1 cellular context compared by ENCODE assay signal in genomic region chr1:235504122-235504493, GRCh38.
TF ChIP-seq lines count a peak whose summit lies in the region.

TSS of gene B3GALNT2 (minus strand) at chr1:235504452. CDS start at chr1:235504252, 200 bp downstream.

TF ChIP-seq in HepG2, 621 proteins besides CTCF, POLR2A, EP300 and RAD21 (continued from another document and continues in another):
- no peak; a peak in 1 of 4 replicates for TF ChIP-seq ATF4 (CRISPR knock-in tag; IDR thresholded peaks at IDR 0.05)
- no peak for TF ChIP-seq MBNL3 (CRISPR knock-in tag; conservative IDR thresholded peaks at IDR 0.05)
- TF ChIP-seq REST (IDR thresholded peaks at IDR 0.05; ENCODE audit: borderline replicate concordance in 1 of 2, low read depth in 1 of 2, low read length in 2 of 2) = no peak; a peak in 1 of 4 replicates
- TF ChIP-seq, protein P1, sequence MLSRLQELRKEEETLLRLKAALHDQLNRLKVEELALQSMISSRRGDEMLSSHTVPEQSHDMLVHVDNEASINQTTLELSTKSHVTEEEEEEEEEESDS (CRISPR knock-in tag; IDR thresholded peaks at IDR 0.05; ENCODE audit: borderline replicate concordance) = 0 out of 2 replicates have a peak, but pooled peaks have one; percentile 66
- TF ChIP-seq RBFOX2 (IDR thresholded peaks at IDR 0.05; ENCODE audit: low read depth, low read length) = peak; percentile 85
- TF ChIP-seq BRD4 (CRISPR knock-in tag; IDR thresholded peaks at IDR 0.05) = peak; percentile 62; the same call in 1 of the 2 replicates
- TF ChIP-seq ZNF282 (IDR thresholded peaks at IDR 0.05; ENCODE audit: partially characterized antibody) = no peak
- TF ChIP-seq ZNF12 (CRISPR knock-in tag; IDR thresholded peaks at IDR 0.05) = no peak
- no peak for TF ChIP-seq ZMYM2 (CRISPR knock-in tag; IDR thresholded peaks at IDR 0.05)
- no peak for TF ChIP-seq HIVEP1 (CRISPR knock-in tag; IDR thresholded peaks at IDR 0.05)
- no peak for TF ChIP-seq SRF (IDR thresholded peaks at IDR 0.05; ENCODE audit: low read depth, low read length)
- no peak for TF ChIP-seq TOE1 (CRISPR knock-in tag; IDR thresholded peaks at IDR 0.05)
- no peak for TF ChIP-seq HNRNPL (IDR thresholded peaks at IDR 0.05; ENCODE audit: low read depth, low read length)
- TF ChIP-seq FOXO1 (CRISPR knock-in tag; IDR thresholded peaks at IDR 0.05) = 0 out of 2 replicates have a peak, but pooled peaks have one; percentile 8
- TF ChIP-seq CEBPZ (IDR thresholded peaks at IDR 0.05; ENCODE audit: low read length) = no peak
- no peak for TF ChIP-seq PHF21A (CRISPR knock-in tag; IDR thresholded peaks at IDR 0.05)
- TF ChIP-seq, protein P2, sequence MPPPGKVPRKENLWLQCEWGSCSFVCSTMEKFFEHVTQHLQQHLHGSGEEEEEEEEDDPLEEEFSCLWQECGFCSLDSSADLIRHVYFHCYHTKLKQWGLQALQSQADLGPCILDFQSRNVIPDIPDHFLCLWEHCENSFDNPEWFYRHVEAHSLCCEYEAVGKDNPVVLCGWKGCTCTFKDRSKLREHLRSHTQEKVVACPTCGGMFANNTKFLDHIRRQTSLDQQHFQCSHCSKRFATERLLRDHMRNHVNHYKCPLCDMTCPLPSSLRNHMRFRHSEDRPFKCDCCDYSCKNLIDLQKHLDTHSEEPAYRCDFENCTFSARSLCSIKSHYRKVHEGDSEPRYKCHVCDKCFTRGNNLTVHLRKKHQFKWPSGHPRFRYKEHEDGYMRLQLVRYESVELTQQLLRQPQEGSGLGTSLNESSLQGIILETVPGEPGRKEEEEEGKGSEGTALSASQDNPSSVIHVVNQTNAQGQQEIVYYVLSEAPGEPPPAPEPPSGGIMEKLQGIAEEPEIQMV (CRISPR knock-in tag; IDR thresholded peaks at IDR 0.05; ENCODE audit: low read depth) = 0 out of 2 replicates have a peak, but pooled peaks have one; percentile 36
- TF ChIP-seq ETV6 (CRISPR knock-in tag; conservative IDR thresholded peaks at IDR 0.05) = 0 out of 2 replicates have a peak, but pooled peaks have one; percentile 18
- no peak; the same call in 1 of the 2 replicates for TF ChIP-seq ZNF784 (CRISPR knock-in tag; IDR thresholded peaks at IDR 0.05; ENCODE audit: borderline replicate concordance)
- peak; percentile 75; the same call in 1 of the 2 replicates for TF ChIP-seq SATB2 (CRISPR knock-in tag; IDR thresholded peaks at IDR 0.05)
- TF ChIP-seq SP140L (CRISPR knock-in tag; IDR thresholded peaks at IDR 0.05; ENCODE audit: borderline replicate concordance) = no peak
- no peak for TF ChIP-seq ZNF615 (CRISPR knock-in tag; IDR thresholded peaks at IDR 0.05; ENCODE audit: borderline replicate concordance)
- no peak for TF ChIP-seq ZNF44 (CRISPR knock-in tag; IDR thresholded peaks at IDR 0.05)
- TF ChIP-seq ZNF10 (CRISPR knock-in tag; IDR thresholded peaks at IDR 0.05; ENCODE audit: borderline replicate concordance, low read depth) = no peak
- TF ChIP-seq ZFP37 (CRISPR knock-in tag; IDR thresholded peaks at IDR 0.05; ENCODE audit: borderline replicate concordance) = no peak
- no peak for TF ChIP-seq IKZF4 (CRISPR knock-in tag; IDR thresholded peaks at IDR 0.05; ENCODE audit: borderline replicate concordance, low read depth, not compliant biosample characterization)
- TF ChIP-seq ZNF414 (CRISPR knock-in tag; IDR thresholded peaks at IDR 0.05) = no peak
- TF ChIP-seq ZNF816 (CRISPR knock-in tag; IDR thresholded peaks at IDR 0.05; ENCODE audit: borderline replicate concordance) = 0 out of 2 replicates have a peak, but pooled peaks have one; percentile 70
- no peak for TF ChIP-seq TBX3 (IDR thresholded peaks at IDR 0.05; ENCODE audit: borderline replicate concordance)
- TF ChIP-seq MEIS1 (CRISPR knock-in tag; IDR thresholded peaks at IDR 0.05; ENCODE audit: borderline replicate concordance) = peak; percentile 86
- no peak for TF ChIP-seq ETV5 (CRISPR knock-in tag; IDR thresholded peaks at IDR 0.05; ENCODE audit: borderline replicate concordance)
- no peak for TF ChIP-seq GABPA (IDR thresholded peaks at IDR 0.05; ENCODE audit: low read depth, low read length)
- TF ChIP-seq GABPA (CRISPR knock-in tag; IDR thresholded peaks at IDR 0.05; ENCODE audit: low read depth) = no peak
- no peak; the same call in 1 of the 2 replicates for TF ChIP-seq AHDC1 (CRISPR knock-in tag; IDR thresholded peaks at IDR 0.05; ENCODE audit: borderline replicate concordance)
- no peak for TF ChIP-seq ZNF672 (CRISPR knock-in tag; IDR thresholded peaks at IDR 0.05)
- TF ChIP-seq YEATS4 (CRISPR knock-in tag; IDR thresholded peaks at IDR 0.05; ENCODE audit: borderline replicate concordance) = peak; percentile 59; the same call in 1 of the 2 replicates
- no peak for TF ChIP-seq ATM (IDR thresholded peaks at IDR 0.05; ENCODE audit: borderline replicate concordance)
- TF ChIP-seq ZNF841 (CRISPR knock-in tag; IDR thresholded peaks at IDR 0.05; ENCODE audit: borderline replicate concordance) = no peak
- TF ChIP-seq ZNF790 (CRISPR knock-in tag; IDR thresholded peaks at IDR 0.05; ENCODE audit: borderline replicate concordance) = 0 out of 2 replicates have a peak, but pooled peaks have one; percentile 61
- TF ChIP-seq, protein P3, sequence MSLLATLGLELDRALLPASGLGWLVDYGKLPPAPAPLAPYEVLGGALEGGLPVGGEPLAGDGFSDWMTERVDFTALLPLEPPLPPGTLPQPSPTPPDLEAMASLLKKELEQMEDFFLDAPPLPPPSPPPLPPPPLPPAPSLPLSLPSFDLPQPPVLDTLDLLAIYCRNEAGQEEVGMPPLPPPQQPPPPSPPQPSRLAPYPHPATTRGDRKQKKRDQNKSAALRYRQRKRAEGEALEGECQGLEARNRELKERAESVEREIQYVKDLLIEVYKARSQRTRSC (CRISPR knock-in tag; IDR thresholded peaks at IDR 0.05; ENCODE audit: low read depth) = 0 out of 2 replicates have a peak, but pooled peaks have one; percentile 66
- TF ChIP-seq ATF7 (IDR thresholded peaks at IDR 0.05) = no peak
- 0 out of 2 replicates have a peak, but pooled peaks have one; percentile 29 for TF ChIP-seq ATF7 (CRISPR knock-in tag; IDR thresholded peaks at IDR 0.05)
- TF ChIP-seq HOXA5 (CRISPR knock-in tag; IDR thresholded peaks at IDR 0.05) = no peak; the same call in 1 of the 2 replicates
- TF ChIP-seq, protein P4, sequence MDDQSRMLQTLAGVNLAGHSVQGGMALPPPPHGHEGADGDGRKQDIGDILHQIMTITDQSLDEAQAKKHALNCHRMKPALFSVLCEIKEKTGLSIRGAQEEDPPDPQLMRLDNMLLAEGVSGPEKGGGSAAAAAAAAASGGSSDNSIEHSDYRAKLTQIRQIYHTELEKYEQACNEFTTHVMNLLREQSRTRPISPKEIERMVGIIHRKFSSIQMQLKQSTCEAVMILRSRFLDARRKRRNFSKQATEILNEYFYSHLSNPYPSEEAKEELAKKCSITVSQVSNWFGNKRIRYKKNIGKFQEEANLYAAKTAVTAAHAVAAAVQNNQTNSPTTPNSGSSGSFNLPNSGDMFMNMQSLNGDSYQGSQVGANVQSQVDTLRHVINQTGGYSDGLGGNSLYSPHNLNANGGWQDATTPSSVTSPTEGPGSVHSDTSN (CRISPR knock-in tag; IDR thresholded peaks at IDR 0.05; ENCODE audit: borderline replicate concordance) = peak; percentile 80; the same call in 1 of the 2 replicates
- no peak for TF ChIP-seq ATF1 (CRISPR knock-in tag; IDR thresholded peaks at IDR 0.05)
- TF ChIP-seq ZNF264 (CRISPR knock-in tag; IDR thresholded peaks at IDR 0.05) = no peak
